In genomic region chr2:25480561-25480960, GRCh38 we compare ENCODE assay signal across 18 cellular contexts.
"Had no signal": no experiment of that assay in that cellular context is flagged by ENCODE, and none has a peak within 500 bp of the region (broad histone marks: within the 10 kb centered on the region; RNA-seq: fewer than 3 reads in every experiment).

No MANE protein-coding gene starts in this region.

- H3K4me3 Mint-ChIP-seq: activated CD4-positive, alpha-beta T cell treated with anti-CD3 and anti-CD28 coated beads, Interleukin-2, amount 10 ng/mL, durations not matched to agents 24 days and 14 days; activated naive CD4-positive, alpha-beta T cell treated with anti-CD3 and anti-CD28 coated beads, Interleukin-2, amount 10 ng/mL, durations not matched to agents 7 days and 5 days; memory B cell; natural killer cell; stimulated activated naive CD8-positive, alpha-beta T cell treated with anti-CD3 and anti-CD28 coated beads, Interleukin-15, Interleukin-2, amounts not matched to agents 100 ng/mL and 50 ng/mL, for 24 hours; T-helper 17 cell had no signal

- DNase-seq: activated CD4-positive, alpha-beta T cell treated with anti-CD3 and anti-CD28 coated beads, Interleukin-2, amount 10 ng/mL, durations not matched to agents 24 days and 14 days; activated CD4-positive, CD25-positive, alpha-beta regulatory T cell; activated CD8-positive, alpha-beta memory T cell treated with anti-CD3 and anti-CD28 coated beads for 24 hours; activated naive CD4-positive, alpha-beta T cell treated with anti-CD3 and anti-CD28 coated beads, Interleukin-2, amount 10 ng/mL, durations not matched to agents 7 days and 5 days; adrenal gland; erythroblast; left lung; natural killer cell; retina; stimulated activated CD4-positive, alpha-beta T cell treated with anti-CD3 and anti-CD28 coated beads, Interleukin-4, amount 100 ng/mL, for 4 hours; stimulated activated CD8-positive, alpha-beta memory T cell treated with anti-CD3 and anti-CD28 coated beads, Interleukin-4, amount 100 ng/mL, for 48 hours; T-helper 17 cell had no signal

- ATAC-seq: gastroesophageal sphincter, left lung, natural killer cell, T-helper 17 cell had no signal

- H3K27ac ChIP-seq: adrenal gland, gastroesophageal sphincter, left lung, skin epidermis, suprapubic skin had no signal

- H3K9me3 Mint-ChIP-seq: activated CD4-positive, alpha-beta T cell treated with anti-CD3 and anti-CD28 coated beads, Interleukin-2, amount 10 ng/mL, durations not matched to agents 24 days and 14 days; memory B cell; natural killer cell; stimulated activated naive CD8-positive, alpha-beta T cell treated with anti-CD3 and anti-CD28 coated beads, Interleukin-15, Interleukin-2, amounts not matched to agents 100 ng/mL and 50 ng/mL, for 24 hours; type B pancreatic cell had no signal

- H3K36me3 Mint-ChIP-seq: natural killer cell had no signal

- H3K27ac Mint-ChIP-seq: activated CD4-positive, alpha-beta T cell treated with anti-CD3 and anti-CD28 coated beads, Interleukin-2, amount 10 ng/mL, durations not matched to agents 24 days and 14 days; activated naive CD4-positive, alpha-beta T cell treated with anti-CD3 and anti-CD28 coated beads, Interleukin-2, amount 10 ng/mL, durations not matched to agents 7 days and 5 days; memory B cell; natural killer cell; stimulated activated naive CD8-positive, alpha-beta T cell treated with anti-CD3 and anti-CD28 coated beads, Interleukin-15, Interleukin-2, amounts not matched to agents 100 ng/mL and 50 ng/mL, for 24 hours; T-helper 17 cell; type B pancreatic cell had no signal

- H3K27me3 Mint-ChIP-seq: activated CD4-positive, alpha-beta T cell treated with anti-CD3 and anti-CD28 coated beads, Interleukin-2, amount 10 ng/mL, durations not matched to agents 24 days and 14 days; activated naive CD4-positive, alpha-beta T cell treated with anti-CD3 and anti-CD28 coated beads, Interleukin-2, amount 10 ng/mL, durations not matched to agents 7 days and 5 days; memory B cell; stimulated activated naive CD8-positive, alpha-beta T cell treated with anti-CD3 and anti-CD28 coated beads, Interleukin-15, Interleukin-2, amounts not matched to agents 100 ng/mL and 50 ng/mL, for 24 hours; T-helper 17 cell; type B pancreatic cell had no signal
